In genomic region chr10:96374639-96374984, GRCh38 we compare ENCODE assay signal across 10 cellular contexts. TPM values are rescaled to one million over a fixed set of nuclear protein-coding genes. Genes with fewer than 3 reads are reported as not detected.
DNase-seq lines count a peak whose midpoint lies in the region; ATAC-seq and TF ChIP-seq lines count a peak whose summit lies in the region.
"Had no signal": no experiment of that assay in that cellular context is flagged by ENCODE, and none has a peak within 500 bp of the region (broad histone marks: within the 10 kb centered on the region; RNA-seq: fewer than 3 reads in every experiment).

No MANE protein-coding gene starts in this region.

- no peaks in the 10 kb centered on the region for H3K9me3 Mint-ChIP-seq in GM23338
- H3K9me3 Mint-ChIP-seq: activated naive CD4-positive, alpha-beta T cell treated with anti-CD3 and anti-CD28 coated beads, Interleukin-2, amount 50 U/mL, for 72 hours had no signal

- peaks cover 16% of the 10 kb centered on the region for H3K27me3 Mint-ChIP-seq in GM23338 (ENCODE audit: insufficient read depth, low read depth, poor library complexity)

- H3K4me3 Mint-ChIP-seq in GM23338 = peak overlapping the region; percentile 71

- intact Hi-C loops in ascending aorta (cut with DNase I) = loop anchor here (10.0 kb wide), 1 partner anchor 650 kb away; no protein-coding TSS in a partner anchor

- peak; percentile 71 for DNase-seq in GM23338 (ENCODE audit: low spot score)
- DNase-seq in ascending aorta (ENCODE audit: low spot score in 2 of 2) = no peak
- DNase-seq in myocyte (ENCODE audit: low read depth) = peak; percentile 1
- no peak for DNase-seq in DMS153 (lab: John Stamatoyannopoulos, UW)
- DNase-seq in NCI-H748 treated with DMSO at 0.1 percent for 48 hours (lab: John Stamatoyannopoulos, UW) = no peak
- no peak for DNase-seq in NCI-H1417 treated with DMSO at 0.1 percent for 48 hours (lab: John Stamatoyannopoulos, UW)

- no peaks in the 10 kb centered on the region for H3K79me2 ChIP-seq in ACC112 (ENCODE audit: control insufficient read depth, insufficient read depth, low read length, unreplicated experiment)
- no peaks in the 10 kb centered on the region for H3K79me2 ChIP-seq in GM23338 (replicated peaks; ENCODE audit: insufficient read depth)

- H3K9me3 ChIP-seq in ascending aorta = no peaks in the 10 kb centered on the region

- H3F3A ChIP-seq in GM23338 (replicated peaks; ENCODE audit: low read depth) = no peaks in the 10 kb centered on the region

- TF ChIP-seq CTCF in GM23338 (conservative IDR thresholded peaks at IDR 0.05; ENCODE audit: low read depth in 2 of 2) (peak; percentile 20 to 40; a peak in 2 of 4 replicates), ascending aorta (IDR thresholded peaks at IDR 0.05) (no peak)

- H4K20me1 ChIP-seq in GM23338 (replicated peaks; ENCODE audit: insufficient read depth) = no peaks in the 10 kb centered on the region

- peak overlapping the region; percentile 91 for H2AFZ ChIP-seq in ACC112 (ENCODE audit: low read length, unreplicated experiment)
- peak overlapping the region; percentile 100 for H2AFZ ChIP-seq in GM23338

- H3K36me3 ChIP-seq in ACC112 (ENCODE audit: insufficient read depth, low read length) (no peaks in the 10 kb centered on the region), GM23338 (ENCODE audit: insufficient read depth) (no peaks in the 10 kb centered on the region), ascending aorta (no peaks in the 10 kb centered on the region)

- H3K4me3 ChIP-seq in ACC112 (ENCODE audit: low read depth, low read length) (peak overlapping the region; percentile 74), GM23338 (peak overlapping the region; percentile 70), ascending aorta (peak overlapping the region; percentile 45 to 61)

- H3K27me3 ChIP-seq in ACC112 (ENCODE audit: insufficient read depth, low read length) (peaks cover 5% of the 10 kb centered on the region; the same call in 1 of the 2 replicates), GM23338 (ENCODE audit: insufficient read depth) (peaks cover 11% of the 10 kb centered on the region), ascending aorta (no peaks in the 10 kb centered on the region)

- H3K36me3 Mint-ChIP-seq in GM23338 (ENCODE audit: low read depth) = no peaks in the 10 kb centered on the region
- H3K36me3 Mint-ChIP-seq: activated naive CD4-positive, alpha-beta T cell treated with anti-CD3 and anti-CD28 coated beads, Interleukin-2, amount 50 U/mL, for 72 hours had no signal

- H3K4me2 ChIP-seq in GM23338 = peak overlapping the region; percentile 92

- ATAC-seq in GM23338 (peak; percentile 58), HG03045 (IDR thresholded peaks at IDR 0.05; ENCODE audit: unreplicated experiment) (no peak)

- H3K4me1 ChIP-seq in ACC112 (ENCODE audit: control insufficient read depth, insufficient read depth, low read length, unreplicated experiment) (no peaks in the 10 kb centered on the region), GM23338 (ENCODE audit: insufficient read depth) (peaks cover 6% of the 10 kb centered on the region; the same call in 1 of the 2 replicates), ascending aorta (peaks cover 0 to 4% of the 10 kb centered on the region in 2 donors)

- H3K4me1 Mint-ChIP-seq in GM23338 = peaks cover 20% of the 10 kb centered on the region

- no peak overlapping the region for H3K27ac Mint-ChIP-seq in GM23338

- H3K27ac ChIP-seq in ACC112 (ENCODE audit: low read depth, low read length) (no peak overlapping the region), GM23338 (ENCODE audit: low read depth) (no peak overlapping the region), ascending aorta (no peak overlapping the region)

- H3K9me2 ChIP-seq in GM23338 (ENCODE audit: insufficient read depth) = no peaks in the 10 kb centered on the region

TF ChIP-seq in GM23338, 12 proteins besides CTCF, POLR2A, EP300 and RAD21 (continues in another document):
- TF ChIP-seq ZNF331 (CRISPR knock-in tag; IDR thresholded peaks at IDR 0.05; ENCODE audit: low read depth) = no peak
- TF ChIP-seq CREB1 (CRISPR knock-in tag; IDR thresholded peaks at IDR 0.05; ENCODE audit: low read depth) = no peak
- TF ChIP-seq ETS1 (IDR thresholded peaks at IDR 0.05) = no peak
- no peak for TF ChIP-seq EZH2phosphoT487 (IDR thresholded peaks at IDR 0.05; ENCODE audit: unreplicated experiment)
- no peak for TF ChIP-seq ZNF114 (CRISPR knock-in tag; IDR thresholded peaks at IDR 0.05)
- no peak for TF ChIP-seq ZNF462 (CRISPR knock-in tag; IDR thresholded peaks at IDR 0.05)
- TF ChIP-seq STAT1 (IDR thresholded peaks at IDR 0.05; ENCODE audit: unreplicated experiment) = no peak
- TF ChIP-seq EZH2 (IDR thresholded peaks at IDR 0.05; ENCODE audit: low read depth, unreplicated experiment) = no peak
- no peak for TF ChIP-seq POLR2AphosphoS5 (IDR thresholded peaks at IDR 0.05; ENCODE audit: low read depth)

RNA-seq across cellular contexts. Expression of gene OPALIN, which starts 15.8 kb away (rescaled TPM):
- total RNA-seq in GM23338 (2014; rRNA removed; shearing (Covaris generic)) = not detected in 2 replicates
- polyA plus RNA-seq in GM23338 (2016; fragmentation: Nextera tagmentation; extraction: Ambion mirVana) = not detected in 2 replicates
- total RNA-seq in ascending aorta (not detected), myocyte (not detected in 2 replicates)
- polyA plus RNA-seq in myocyte (2012) = not detected
- total RNA-seq: activated naive CD4-positive, alpha-beta T cell treated with anti-CD3 and anti-CD28 coated beads, Interleukin-2, amount 50 U/mL, for 72 hours; left cardiac atrium had no signal

Comparison
In these comparisons a context has a peak if more than half of its experiments do, and no peak if none do; other contexts are left out.
1. DNase-seq: peak in GM23338 (single experiment) and myocyte (single experiment); none in ascending aorta (0 of 2), DMS153 (single experiment), NCI-H748 treated with DMSO at 0.1 percent for 48 hours (single experiment) and NCI-H1417 treated with DMSO at 0.1 percent for 48 hours (single experiment).
2. CTCF ChIP-seq: peak in GM23338 (2 of 2); none in ascending aorta (0 of 3).
3. Peak in every context shown above with its lines, with median percentiles within 50 percentile points of each other: H3K4me3 ChIP-seq.